ENCODE assay signal across 18 cellular contexts in the genomic region with DNA sequence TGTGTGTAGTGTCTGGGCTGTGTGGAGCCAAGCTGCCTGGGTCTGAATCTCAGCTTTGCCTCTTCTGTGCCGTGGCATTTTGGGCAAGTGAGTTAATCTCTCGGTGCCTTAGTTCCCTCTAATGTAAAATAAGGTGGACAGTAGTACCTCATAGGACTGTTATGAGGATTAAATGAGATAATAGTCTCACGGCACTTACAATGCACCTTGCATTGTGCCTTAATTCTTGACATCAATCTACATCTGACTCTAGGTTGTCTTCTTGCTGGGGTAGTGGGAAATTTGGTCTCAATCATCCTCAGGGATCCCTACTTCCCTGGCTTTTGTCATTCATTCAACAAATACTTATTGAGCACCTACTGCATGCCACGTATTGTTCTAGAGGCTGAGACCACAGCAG.
"Had no signal": no experiment of that assay in that cellular context is flagged by ENCODE, and none has a peak within 500 bp of the region (broad histone marks: within the 10 kb centered on the region; RNA-seq: fewer than 3 reads in every experiment).

No MANE protein-coding gene starts in this region.

- H3K4me1 Mint-ChIP-seq: naive thymus-derived CD4-positive, alpha-beta T cell had no signal

- H3K36me3 ChIP-seq: pancreas, tibial nerve had no signal

- DNase-seq: cerebellar nuclear complex; foreskin melanocyte; head of caudate nucleus; left ventricle myocardium superior; occipital lobe; pancreas; stimulated activated CD4-positive, alpha-beta T cell treated with anti-CD3 and anti-CD28 coated beads, Interleukin-2, amount 100 ng/mL, for 48 hours; testis had no signal

- H3K27ac ChIP-seq: hepatocyte, pancreas, testis, tibial nerve had no signal

- H3K9me3 ChIP-seq: pancreas, testis, tibial nerve had no signal

- H3K27me3 ChIP-seq: hepatocyte, pancreas, testis, tibial nerve had no signal

- H2AFZ ChIP-seq: hepatocyte had no signal

- H3K4me3 ChIP-seq: hepatocyte, lung, pancreas, smooth muscle cell, testis, tibial nerve had no signal

- H3K4me3 Mint-ChIP-seq: dendritic cell treated with granulocyte-macrophage colony-stimulating factor and Interleukin-4, amounts not matched to agents 40 ng/mL and 50 ng/mL, for 4 days; naive thymus-derived CD4-positive, alpha-beta T cell; neural crest cell; stimulated activated effector memory CD8-positive, alpha-beta T cell treated with anti-CD3 and anti-CD28 coated beads, Interleukin-12 subunit alpha, Interleukin-12 subunit beta, amount 100 ng/mL, for 72 hours had no signal

- H3K27ac Mint-ChIP-seq: dendritic cell treated with granulocyte-macrophage colony-stimulating factor and Interleukin-4, amounts not matched to agents 40 ng/mL and 50 ng/mL, for 4 days; stimulated activated effector memory CD8-positive, alpha-beta T cell treated with anti-CD3 and anti-CD28 coated beads, Interleukin-12 subunit alpha, Interleukin-12 subunit beta, amount 100 ng/mL, for 72 hours had no signal

- H3K79me2 ChIP-seq: hepatocyte had no signal

- H3K4me2 ChIP-seq: hepatocyte, smooth muscle cell had no signal

- ATAC-seq: left colon, left ventricle myocardium superior, right cardiac atrium had no signal

- H3K9me3 Mint-ChIP-seq: dendritic cell treated with granulocyte-macrophage colony-stimulating factor and Interleukin-4, amounts not matched to agents 40 ng/mL and 50 ng/mL, for 4 days; naive thymus-derived CD4-positive, alpha-beta T cell; neural crest cell; stimulated activated effector memory CD8-positive, alpha-beta T cell treated with anti-CD3 and anti-CD28 coated beads, Interleukin-12 subunit alpha, Interleukin-12 subunit beta, amount 100 ng/mL, for 72 hours had no signal

- H3K4me1 ChIP-seq: pancreas had no signal

- H3K36me3 Mint-ChIP-seq: naive thymus-derived CD4-positive, alpha-beta T cell; stimulated activated effector memory CD8-positive, alpha-beta T cell treated with anti-CD3 and anti-CD28 coated beads, Interleukin-12 subunit alpha, Interleukin-12 subunit beta, amount 100 ng/mL, for 72 hours had no signal
